ENCODE assay signal across 13 cellular contexts in genomic region chr6:145705561-145705960, GRCh38. TPM values are rescaled to one million over a fixed set of nuclear protein-coding genes. Genes with fewer than 3 reads are reported as not detected.
DNase-seq lines count a peak whose midpoint lies in the region; ATAC-seq and TF ChIP-seq lines count a peak whose summit lies in the region.
"Had no signal": no experiment of that assay in that cellular context is flagged by ENCODE, and none has a peak within 500 bp of the region (broad histone marks: within the 10 kb centered on the region; RNA-seq: fewer than 3 reads in every experiment).

No MANE protein-coding gene starts in this region.

- TF ChIP-seq CTCF in HL-60 (IDR thresholded peaks at IDR 0.05; ENCODE audit: insufficient read depth, low read length) (no peak), fibroblast of pulmonary artery (IDR thresholded peaks at IDR 0.05; ENCODE audit: low read length, missing control alignments) (no peak)

- ATAC-seq in GM21737 (IDR thresholded peaks at IDR 0.05; ENCODE audit: unreplicated experiment): no peak
- no peak for ATAC-seq in stimulated activated naive CD8-positive, alpha-beta T cell treated with anti-CD3 and anti-CD28 coated beads, Interleukin-15, Interleukin-2, amounts not matched to agents 100 U/mL and 50 U/mL, for 24 hours

- peak; percentile 17 for DNase-seq in AG20443 (ENCODE audit: low spot score)
- DNase-seq in HL-60 (ENCODE audit: low read depth in 1 of 2, low spot score in 1 of 2): peak in 1 of 2 experiments; percentile 63
- DNase-seq in SK-MEL-5 (ENCODE audit: low read depth, low spot score): peak; percentile 14
- DNase-seq in fibroblast of pulmonary artery (ENCODE audit: low read depth): peak; percentile 92
- DNase-seq in GM19238 (ENCODE audit: insufficient read length, low spot score): no peak
- DNase-seq in mucosa of gallbladder (ENCODE audit: low spot score): no peak
- DNase-seq in stimulated activated naive CD8-positive, alpha-beta T cell treated with anti-CD3 and anti-CD28 coated beads, Interleukin-15, Interleukin-2, amounts not matched to agents 100 U/mL and 50 U/mL, for 24 hours: no peak
- DNase-seq: cortex of kidney, islet precursor cell, NCI-H2107, right lobe of liver had no signal

- in situ Hi-C loops in SK-MEL-5 (cut with HindIII; ENCODE audit: low pct_unique_long_range_greater_than_20kb, low sequenced_read_pairs): no loop called here

- H3K27me3 ChIP-seq in HL-60 (ENCODE audit: insufficient read depth, poor library complexity, severe bottlenecking): no peaks in the 10 kb centered on the region
- H3K27me3 ChIP-seq: BLaER1, right lobe of liver had no signal

- H3K4me3 ChIP-seq in HL-60 (replicated peaks; ENCODE audit: insufficient read depth, low read length) (no peak overlapping the region), fibroblast of pulmonary artery (replicated peaks; ENCODE audit: low read depth, low read length) (no peak overlapping the region)
- H3K4me3 ChIP-seq: BLaER1, right lobe of liver had no signal

- peak overlapping the region; percentile 50 for H3K27ac ChIP-seq in HL-60 (replicated peaks)
- H3K27ac ChIP-seq: BLaER1, right lobe of liver had no signal

RNA-seq across cellular contexts. Expression of gene EPM2A, which starts 29.8 kb away (rescaled TPM):
- total RNA-seq in SK-MEL-5 (2014; rRNA removed; shearing (Covaris generic)): 8.3 and 11.1 TPM in 2 replicates
- polyA plus RNA-seq in SK-MEL-5 (2015; cell fraction: cytosol; rRNA removed): 7.6 and 10.7 TPM in 2 replicates
- polyA plus RNA-seq in SK-MEL-5 (2015; cell fraction: nucleus; rRNA removed): 6.0 and 18.2 TPM in 2 replicates
- 16.5 TPM for total RNA-seq in mucosa of gallbladder

Comparison
In these comparisons a context has a peak if more than half of its experiments do, and no peak if none do; other contexts are left out.
1. DNase-seq: peak in AG20443 (single experiment), SK-MEL-5 (single experiment) and fibroblast of pulmonary artery (single experiment); none in GM19238 (single experiment), mucosa of gallbladder (single experiment) and stimulated activated naive CD8-positive, alpha-beta T cell treated with anti-CD3 and anti-CD28 coated beads, Interleukin-15, Interleukin-2, amounts not matched to agents 100 U/mL and 50 U/mL, for 24 hours (single experiment).